8 cellular contexts compared by ENCODE assay signal in genomic region chr1:206489980-206490534, GRCh38. TPM values are rescaled to one million over a fixed set of nuclear protein-coding genes. Genes with fewer than 3 reads are reported as not detected.
DNase-seq lines count a peak whose midpoint lies in the region; ATAC-seq and TF ChIP-seq lines count a peak whose summit lies in the region.

No MANE protein-coding gene starts in this region.

- H3K9ac ChIP-seq in OCI-LY1 (ENCODE audit: low read length) = no peak overlapping the region

- no peak overlapping the region for H3K4me3 Mint-ChIP-seq in natural killer cell

- TF ChIP-seq CTCF in OCI-LY1 (IDR thresholded peaks at IDR 0.05; ENCODE audit: low read length) (peak; percentile 98), epithelial cell of proximal tubule (conservative IDR thresholded peaks at IDR 0.05; ENCODE audit: low read depth, low read length) (peak; percentile 96), natural killer cell (IDR thresholded peaks at IDR 0.05) (peak; percentile 78)

- H3F3A ChIP-seq in OCI-LY1 (ENCODE audit: insufficient read depth, low read length) = no peaks in the 10 kb centered on the region

- H3K27ac ChIP-seq in OCI-LY1 (ENCODE audit: low read depth, low read length, poor library complexity, severe bottlenecking) = no peak overlapping the region
- no peak overlapping the region for H3K27ac ChIP-seq in substantia nigra (ENCODE audit: low read depth, low read length, poor library complexity, severe bottlenecking)

- DNase-seq in EL (peak; percentile 67), activated T-cell treated with anti-CD3 and anti-CD28 coated beads for 24 hours (ENCODE audit: low read depth) (peak; percentile 67), epithelial cell of proximal tubule (ENCODE audit: low read depth) (no peak), natural killer cell (peak; percentile 64), substantia nigra (lab: John Stamatoyannopoulos, UW) (peak in 41 of 49 donors; percentile 9 to 73 (median 45))

- no peaks in the 10 kb centered on the region for H4K20me1 ChIP-seq in OCI-LY1 (ENCODE audit: insufficient read depth, low read length)

- H3K9me3 ChIP-seq in OCI-LY1 (ENCODE audit: low read length) = no peaks in the 10 kb centered on the region

- H3K9me3 Mint-ChIP-seq in natural killer cell = no peaks in the 10 kb centered on the region

- intact Hi-C loops in natural killer cell (cut with micrococcal nuclease) = loop anchor here (1.0 kb wide), 2 partner anchors 93 to 174 kb away; no protein-coding TSS in a partner anchor

- no peak overlapping the region; the same call in 1 of the 2 replicates for H3K4me2 ChIP-seq in OCI-LY1 (ENCODE audit: low read length)

- no peaks in the 10 kb centered on the region for H3K79me2 ChIP-seq in OCI-LY1 (ENCODE audit: insufficient read depth, low read length)

- peaks cover 6% of the 10 kb centered on the region for H3K36me3 Mint-ChIP-seq in natural killer cell

- H3K4me1 Mint-ChIP-seq in natural killer cell = peaks cover 7 to 9% of the 10 kb centered on the region in 2 donors

- no peak overlapping the region for H2AFZ ChIP-seq in OCI-LY1 (ENCODE audit: low read length)

- H3K27me3 Mint-ChIP-seq in natural killer cell (ENCODE audit: low read depth in 2 of 2) = no peaks in the 10 kb centered on the region

- peaks cover 2% of the 10 kb centered on the region for H3K4me1 ChIP-seq in OCI-LY1 (ENCODE audit: insufficient read depth, low read length, severe bottlenecking)

- no peaks in the 10 kb centered on the region for H3K27me3 ChIP-seq in OCI-LY1 (ENCODE audit: insufficient read depth, low read length)

- peaks cover 55% of the 10 kb centered on the region; the same call in 1 of the 2 replicates for H3K36me3 ChIP-seq in OCI-LY1 (ENCODE audit: insufficient read depth, low read length)

- H3K27ac Mint-ChIP-seq in natural killer cell = no peak overlapping the region

- ATAC-seq in HG03442 (IDR thresholded peaks at IDR 0.05; ENCODE audit: unreplicated experiment) = peak; percentile 50
- peak; percentile 83 to 97 (median 88) for ATAC-seq in natural killer cell
- no peak for ATAC-seq in GM19467 (IDR thresholded peaks at IDR 0.05; ENCODE audit: unreplicated experiment)

- no peaks in the 10 kb centered on the region for H3K9me2 ChIP-seq in OCI-LY1 (ENCODE audit: low read depth, low read length)

- H3K4me3 ChIP-seq in OCI-LY1 (ENCODE audit: low read depth, low read length, poor library complexity, severe bottlenecking) = no peak overlapping the region
- H3K4me3 ChIP-seq in epithelial cell of proximal tubule (ENCODE audit: low read depth, low read length) = no peak overlapping the region

RNA-seq across cellular contexts. Expression of gene RASSF5, which starts 17.3 kb away (rescaled TPM):
- 3.5 and 4.7 TPM in 2 replicates for total RNA-seq in epithelial cell of proximal tubule
- total RNA-seq in natural killer cell = 100 to 1,000 TPM; 231 to 333 (median 279) TPM

RNA-seq across cellular contexts. Expression of gene IKBKE, which starts 19.8 kb away (rescaled TPM):
- 15.6 and 22.3 TPM in 2 replicates for total RNA-seq in epithelial cell of proximal tubule
- total RNA-seq in natural killer cell = 10 to 100 TPM; 31.6 to 34.6 (median 32.2) TPM

Comparison
In these comparisons a context has a peak if more than half of its experiments do, and no peak if none do; other contexts are left out.
1. RNA of gene RASSF5, which starts 17.3 kb away (total RNA-seq): 231 to 333 TPM in natural killer cell; 3.5 to 4.7 TPM in epithelial cell of proximal tubule; every median in the first group is over 10 times any median in the second.
2. Peak in every context shown above with its lines, with median percentiles within 50 percentile points of each other: CTCF ChIP-seq.